In genomic region chr2:148684507-148684906, GRCh38 we compare ENCODE assay signal across 19 cellular contexts.
"Had no signal": no experiment of that assay in that cellular context is flagged by ENCODE, and none has a peak within 500 bp of the region (broad histone marks: within the 10 kb centered on the region; RNA-seq: fewer than 3 reads in every experiment).

No MANE protein-coding gene starts in this region.

- H3K4me2 ChIP-seq: hepatocyte had no signal

- H3K27ac ChIP-seq: colonic mucosa, esophagus squamous epithelium, foreskin keratinocyte, hepatocyte, pancreas, thyroid gland, upper lobe of left lung, uterus had no signal

- H3K9me3 Mint-ChIP-seq: natural killer cell treated with Interleukin-12 subunit alpha and Interleukin-12 subunit beta and Interleukin-15 and Interleukin-18, amount 100 ng/mL, for 72 hours had no signal

- H3K27me3 ChIP-seq: colonic mucosa, esophagus squamous epithelium, foreskin keratinocyte, hepatocyte, pancreas, thyroid gland, upper lobe of left lung, uterus had no signal

- DNase-seq: colonic mucosa; dermis blood vessel endothelial cell; esophagus squamous epithelium; foreskin keratinocyte; head of caudate nucleus; kidney glomerular epithelial cell; occipital lobe; pancreas; right cardiac atrium; small intestine; stimulated activated CD4-positive, alpha-beta T cell treated with anti-CD3 and anti-CD28 coated beads, Interleukin-12 subunit alpha, Interleukin-12 subunit beta, amount 100 ng/mL, for 4 hours; stimulated activated naive CD4-positive, alpha-beta T cell treated with Interleukin-2 at 50 U/mL for 16 hours; thyroid gland; upper lobe of left lung; uterus had no signal

- H3K27ac Mint-ChIP-seq: mesothelial cell of epicardium; natural killer cell treated with Interleukin-12 subunit alpha and Interleukin-12 subunit beta and Interleukin-15 and Interleukin-18, amount 100 ng/mL, for 72 hours; progenitor cell of endocrine pancreas had no signal

- H2AFZ ChIP-seq: hepatocyte had no signal

- H3K4me1 ChIP-seq: colonic mucosa, foreskin keratinocyte, uterus had no signal

- H3K36me3 ChIP-seq: colonic mucosa, esophagus squamous epithelium, pancreas, thyroid gland, upper lobe of left lung, uterus had no signal

- ATAC-seq: foreskin keratinocyte; natural killer cell treated with Interleukin-12 subunit alpha and Interleukin-12 subunit beta and Interleukin-15 and Interleukin-18, amount 100 ng/mL, for 72 hours; pancreas; right cardiac atrium had no signal

- FAIRE-seq: small intestine had no signal

- H3K9me3 ChIP-seq: colonic mucosa, esophagus squamous epithelium, pancreas, thyroid gland, upper lobe of left lung, uterus had no signal

- H3K4me3 ChIP-seq: colonic mucosa, esophagus squamous epithelium, hepatocyte, pancreas, thyroid gland, upper lobe of left lung, uterus had no signal

- H3K27me3 Mint-ChIP-seq: natural killer cell treated with Interleukin-12 subunit alpha and Interleukin-12 subunit beta and Interleukin-15 and Interleukin-18, amount 100 ng/mL, for 72 hours; progenitor cell of endocrine pancreas had no signal

- H3K4me3 Mint-ChIP-seq: mesothelial cell of epicardium; natural killer cell treated with Interleukin-12 subunit alpha and Interleukin-12 subunit beta and Interleukin-15 and Interleukin-18, amount 100 ng/mL, for 72 hours had no signal

- H3K36me3 Mint-ChIP-seq: natural killer cell treated with Interleukin-12 subunit alpha and Interleukin-12 subunit beta and Interleukin-15 and Interleukin-18, amount 100 ng/mL, for 72 hours had no signal
